17 cellular contexts compared by ENCODE assay signal in the genomic region with DNA sequence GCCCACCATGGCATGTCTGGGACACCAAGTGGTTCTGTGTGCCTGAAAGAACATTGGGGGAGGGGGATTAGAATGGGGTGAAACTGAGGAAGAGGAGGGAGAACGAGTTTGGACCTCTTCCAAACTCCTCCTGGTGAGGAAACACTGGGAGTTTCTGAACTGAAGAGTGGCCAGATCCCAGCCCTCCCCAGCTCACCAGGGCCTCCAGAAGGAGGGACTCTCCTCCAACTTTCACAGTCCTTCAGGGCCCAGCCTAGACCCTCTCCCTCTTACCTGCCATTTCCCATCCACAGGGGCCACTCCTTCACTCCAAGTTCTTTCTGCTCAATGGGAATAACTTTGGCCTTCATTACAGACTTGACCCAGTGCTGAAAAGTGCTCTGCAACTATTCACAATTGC.
DNase-seq lines count a peak whose midpoint lies in the region; ATAC-seq and TF ChIP-seq lines count a peak whose summit lies in the region.
"Had no signal": no experiment of that assay in that cellular context is flagged by ENCODE, and none has a peak within 500 bp of the region (broad histone marks: within the 10 kb centered on the region; RNA-seq: fewer than 3 reads in every experiment).

No MANE protein-coding gene starts in this region.

- no peaks in the 10 kb centered on the region for H3K4me1 ChIP-seq in right atrium auricular region
- no peaks in the 10 kb centered on the region for H3K4me1 ChIP-seq in left lung
- H3K4me1 ChIP-seq: BLaER1 had no signal

- H3K27ac Mint-ChIP-seq in CD14-positive monocyte, result no peak overlapping the region
- H3K27ac Mint-ChIP-seq: CD8-positive, alpha-beta T cell; GM23338; IgD-negative memory B cell had no signal

- intact Hi-C loops in Right ventricle myocardium superior (cut with DNase I), result no loop called here
- intact Hi-C loops in left cardiac atrium (cut with DNase I), result no loop called here
- intact Hi-C loops in left lung (cut with DNase I), result no loop called here
- intact Hi-C loops in CD14-positive monocyte (cut with micrococcal nuclease), result no loop called here

- no peaks in the 10 kb centered on the region for H3K36me3 Mint-ChIP-seq in CD14-positive monocyte
- H3K36me3 Mint-ChIP-seq: CD8-positive, alpha-beta T cell had no signal

- peaks cover 0 to 6% (median 4%) of the 10 kb centered on the region in 3 donors for H3K27me3 Mint-ChIP-seq in CD14-positive monocyte (ENCODE audit: low read depth in 3 of 3)

- ATAC-seq in Right ventricle myocardium superior (ENCODE audit: poor library complexity), result peak; percentile 70
- ATAC-seq in left cardiac atrium, result peak; percentile 39 to 61
- peak; percentile 24 for ATAC-seq in left lung
- ATAC-seq: CD8-positive, alpha-beta T cell; GM23338; HepG2 had no signal

- H3K9me3 Mint-ChIP-seq in CD14-positive monocyte, result peaks cover 12 to 33% (median 26%) of the 10 kb centered on the region in 7 donors

- H3K9me3 ChIP-seq in right atrium auricular region, result peaks cover 0 to 27% of the 10 kb centered on the region in 2 donors
- H3K9me3 ChIP-seq in left lung, result peaks cover 0 to 29% of the 10 kb centered on the region in 2 donors

- H3K4me3 ChIP-seq in right atrium auricular region, result no peak overlapping the region
- no peak overlapping the region for H3K4me3 ChIP-seq in left lung
- H3K4me3 ChIP-seq: BLaER1, GM23338 had no signal

- H3K4me3 Mint-ChIP-seq in CD14-positive monocyte, result no peak overlapping the region
- H3K4me3 Mint-ChIP-seq: CD8-positive, alpha-beta T cell; GM23338; IgD-negative memory B cell had no signal

- no peaks in the 10 kb centered on the region for H3K36me3 ChIP-seq in right atrium auricular region
- H3K36me3 ChIP-seq in left lung, result no peaks in the 10 kb centered on the region
- H3K36me3 ChIP-seq: BLaER1 had no signal

- H3K27me3 ChIP-seq in right atrium auricular region (no peaks in the 10 kb centered on the region), left lung (no peaks in the 10 kb centered on the region)
- H3K27me3 ChIP-seq: BLaER1 had no signal

- no peak overlapping the region for H3K27ac ChIP-seq in right atrium auricular region
- H3K27ac ChIP-seq in left lung, result no peak overlapping the region
- H3K27ac ChIP-seq: BLaER1 had no signal

- no peaks in the 10 kb centered on the region for H3K4me1 Mint-ChIP-seq in CD14-positive monocyte
- H3K4me1 Mint-ChIP-seq: GM23338, IgD-negative memory B cell had no signal

- TF ChIP-seq CTCF in right atrium auricular region (IDR thresholded peaks at IDR 0.05) (no peak), left lung (IDR thresholded peaks at IDR 0.05) (no peak), CD14-positive monocyte (IDR thresholded peaks at IDR 0.05) (no peak)

- DNase-seq in Right ventricle myocardium superior (no peak), right atrium auricular region (ENCODE audit: low spot score) (no peak), left cardiac atrium (peak; percentile 20), left lung (no peak), HT-29 (ENCODE audit: low spot score) (no peak), CD14-positive monocyte (ENCODE audit: low spot score) (no peak)
- DNase-seq in activated CD8-positive, alpha-beta memory T cell treated with anti-CD3 and anti-CD28 coated beads for 24 hours, result no peak
- DNase-seq: 8988T; Calu3; CD8-positive, alpha-beta T cell; DMS79 treated with DMSO at 0.1 percent for 48 hours; GF-D8; HCEC 1CT had no signal
